20 cellular contexts compared by ENCODE assay signal in the genomic region with DNA sequence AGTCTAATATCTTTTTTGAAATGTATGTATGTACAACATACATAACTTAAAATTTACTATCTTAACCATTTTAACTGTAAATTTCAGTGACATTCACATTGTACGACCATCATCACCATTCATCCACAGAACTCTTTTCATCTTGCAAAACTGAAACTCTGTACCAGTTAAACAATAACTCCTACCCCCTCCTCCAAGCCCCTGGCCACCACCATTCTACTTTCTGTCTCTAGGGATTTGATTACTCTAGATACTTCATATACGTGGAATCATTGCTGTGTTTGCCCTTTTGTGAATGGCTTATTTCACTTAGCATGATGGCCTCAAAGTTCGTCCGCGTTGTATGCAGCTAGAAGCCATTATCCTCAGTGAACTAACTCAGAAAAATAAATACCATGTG.
DNase-seq lines count a peak whose midpoint lies in the region; ATAC-seq, FAIRE-seq and TF ChIP-seq lines count a peak whose summit lies in the region.
"Had no signal": no experiment of that assay in that cellular context is flagged by ENCODE, and none has a peak within 500 bp of the region (broad histone marks: within the 10 kb centered on the region; RNA-seq: fewer than 3 reads in every experiment).

No MANE protein-coding gene starts in this region.

- no peak for TF ChIP-seq RAD21 in GM12878 (IDR thresholded peaks at IDR 0.05; ENCODE audit: insufficient read depth, low read depth, low read length)

- H3K9me3 ChIP-seq in GM12878 (replicated peaks; ENCODE audit: control insufficient read depth, insufficient read depth, low read length), result no peaks in the 10 kb centered on the region
- H3K9me3 ChIP-seq: Caco-2 had no signal

- no TSS peak for BruUV-seq in GM12878 (replicated peaks; lab: Mats Ljungman, UMichigan)

- no peak for FAIRE-seq in GM12878 (lab: Jason Lieb, UNC)
- FAIRE-seq: GM18507, H54, HepG2, HTR-8/SVneo had no signal

- no peaks in the 10 kb centered on the region for H3K4me1 ChIP-seq in GM12878 (ENCODE audit: control insufficient read depth, insufficient read depth, low read length)
- H3K4me1 ChIP-seq: BLaER1, Caco-2 had no signal

- 46% methylated on average over 5 of the region's 5 CpGs for WGBS in GM12878 (ENCODE audit: insufficient coverage, insufficient replicate concordance, low lambda C conversion rate, missing lambda C conversion rate)

- H3K79me2 ChIP-seq in GM12878 (ENCODE audit: control insufficient read depth, insufficient read depth, low read length), result no peaks in the 10 kb centered on the region

- H2AFZ ChIP-seq in GM12878 (ENCODE audit: control insufficient read depth, low read depth, low read length), result no peak overlapping the region
- H2AFZ ChIP-seq: GM23248 had no signal

- H3K36me3 ChIP-seq in GM12878 (ENCODE audit: control insufficient read depth in 2 of 2, insufficient read depth in 2 of 2, low read length in 1 of 2), result no peaks in the 10 kb centered on the region
- H3K36me3 ChIP-seq: BLaER1 had no signal

- DNase-seq in GM12878 (ENCODE audit: low read depth, low spot score) (no peak), posterior cingulate gyrus (no peak), endothelial cell (ENCODE audit: low spot score) (no peak), DMS 273 (lab: John Stamatoyannopoulos, UW; ENCODE audit: unreplicated experiment) (no peak)
- DNase-seq: 8988T; AML-193; Caco-2; CD8-positive, alpha-beta memory T cell; DMS53; GF-D8; GM23248 had no signal

- in situ Hi-C loops in GM12878 (cut with MboI), result no loop called here

- no peak for TF ChIP-seq POLR2A in GM12878 (IDR thresholded peaks at IDR 0.05; ENCODE audit: low read depth, low read length)

- H3K4me3 ChIP-seq in GM12878, result no peak overlapping the region
- H3K4me3 ChIP-seq: BLaER1, GM23248 had no signal

- no peak overlapping the region for H3K4me3 Mint-ChIP-seq in endothelial cell (ENCODE audit: unreplicated experiment)
- H3K4me3 Mint-ChIP-seq: CD8-positive, alpha-beta memory T cell had no signal

- H3K36me3 Mint-ChIP-seq in endothelial cell (ENCODE audit: low read depth, unreplicated experiment), result no peaks in the 10 kb centered on the region
- H3K36me3 Mint-ChIP-seq: CD8-positive, alpha-beta memory T cell had no signal

- no peak overlapping the region for H3K27ac ChIP-seq in GM12878 (ENCODE audit: control insufficient read depth, insufficient read depth)
- H3K27ac ChIP-seq: BLaER1, GM23248, KMS-11 had no signal

- no peaks in the 10 kb centered on the region for H3K9me3 Mint-ChIP-seq in endothelial cell (ENCODE audit: unreplicated experiment)

- no peak overlapping the region for H3K4me2 ChIP-seq in GM12878 (ENCODE audit: control insufficient read depth, insufficient read depth)
- H3K4me2 ChIP-seq: BLaER1, KMS-11 had no signal

- CTCF ChIA-PET in GM12878 (lab: Yijun Ruan, JAX), result no interaction called here

- POLR2A ChIA-PET in GM12878 (lab: Charles Lee), result no interaction called here

- H3K27me3 Mint-ChIP-seq in endothelial cell (ENCODE audit: unreplicated experiment), result no peaks in the 10 kb centered on the region

- H3K27ac Mint-ChIP-seq in endothelial cell (ENCODE audit: unreplicated experiment), result no peak overlapping the region
- H3K27ac Mint-ChIP-seq: CD8-positive, alpha-beta memory T cell had no signal

- peak; percentile 87 for ATAC-seq in GM18508 (IDR thresholded peaks at IDR 0.05; ENCODE audit: insufficient read depth, unreplicated experiment)
- ATAC-seq in GM19463 (IDR thresholded peaks at IDR 0.05; ENCODE audit: unreplicated experiment), result peak; percentile 69
- peak; percentile 69 for ATAC-seq in HG03139 (IDR thresholded peaks at IDR 0.05; ENCODE audit: unreplicated experiment)
- ATAC-seq in GM12878, result peak; percentile 74
- ATAC-seq: HepG2 had no signal

- intact Hi-C loops in GM12878 (cut with micrococcal nuclease; ENCODE audit: unreplicated experiment) (no loop called here), posterior cingulate gyrus (cut with DNase I) (no loop called here)

- no peaks in the 10 kb centered on the region for H3K27me3 ChIP-seq in GM12878 (replicated peaks in 1 of 2; ENCODE audit: control insufficient read depth in 2 of 2, insufficient read depth in 2 of 2, low read length in 1 of 2)
- H3K27me3 ChIP-seq: BLaER1 had no signal

- no peak for TF ChIP-seq CTCF in GM12878 (IDR thresholded peaks at IDR 0.05 in 2 of 3, conservative IDR thresholded peaks at IDR 0.05 in 1 of 3; ENCODE audit: control insufficient read depth in 2 of 3, extremely low read depth in 1 of 3, insufficient read depth in 1 of 3, low read depth in 3 of 3, low read length in 3 of 3)
- TF ChIP-seq CTCF in endothelial cell (IDR thresholded peaks at IDR 0.05; ENCODE audit: unreplicated experiment), result no peak

- TF ChIP-seq EP300 in GM12878 (IDR thresholded peaks at IDR 0.05; ENCODE audit: borderline replicate concordance in 1 of 2, control insufficient read depth in 1 of 2, low read depth in 2 of 2, low read length in 2 of 2), result no peak

- RAD21 ChIA-PET in GM12878 (lab: Charles Lee; ENCODE audit: unreplicated experiment), result no interaction called here

- H4K20me1 ChIP-seq in GM12878 (ENCODE audit: control insufficient read depth, insufficient read depth), result no peaks in the 10 kb centered on the region
- H4K20me1 ChIP-seq: BLaER1 had no signal

- no peak overlapping the region for H3K9ac ChIP-seq in GM12878 (ENCODE audit: control insufficient read depth, insufficient read depth, low read length)
- H3K9ac ChIP-seq: BLaER1, GM23248, KMS-11 had no signal

- SMC1A ChIA-PET in GM12878 (lab: Charles Lee; ENCODE audit: uncharacterized antibody, unreplicated experiment), result no interaction called here

- no peaks in the 10 kb centered on the region for H3K4me1 Mint-ChIP-seq in endothelial cell (ENCODE audit: unreplicated experiment)
- H3K4me1 Mint-ChIP-seq: CD8-positive, alpha-beta memory T cell had no signal

TF ChIP-seq in GM12878, 131 proteins besides CTCF, POLR2A, EP300 and RAD21 (continues in another document):
- TF ChIP-seq MEF2B (IDR thresholded peaks at IDR 0.05; ENCODE audit: partially characterized antibody, poor library complexity, severe bottlenecking) (peak; percentile 59), BACH1 (IDR thresholded peaks at IDR 0.05; ENCODE audit: borderline replicate concordance) (no peak), TCF3 (IDR thresholded peaks at IDR 0.05; ENCODE audit: borderline replicate concordance, insufficient read depth, low read depth, low read length) (no peak), SP1 (IDR thresholded peaks at IDR 0.05; ENCODE audit: low read depth, low read length) (no peak), CEBPB (IDR thresholded peaks at IDR 0.05; ENCODE audit: borderline replicate concordance in 1 of 2, low read depth in 2 of 2, low read length in 2 of 2) (no peak)
- TF ChIP-seq, protein P1, sequence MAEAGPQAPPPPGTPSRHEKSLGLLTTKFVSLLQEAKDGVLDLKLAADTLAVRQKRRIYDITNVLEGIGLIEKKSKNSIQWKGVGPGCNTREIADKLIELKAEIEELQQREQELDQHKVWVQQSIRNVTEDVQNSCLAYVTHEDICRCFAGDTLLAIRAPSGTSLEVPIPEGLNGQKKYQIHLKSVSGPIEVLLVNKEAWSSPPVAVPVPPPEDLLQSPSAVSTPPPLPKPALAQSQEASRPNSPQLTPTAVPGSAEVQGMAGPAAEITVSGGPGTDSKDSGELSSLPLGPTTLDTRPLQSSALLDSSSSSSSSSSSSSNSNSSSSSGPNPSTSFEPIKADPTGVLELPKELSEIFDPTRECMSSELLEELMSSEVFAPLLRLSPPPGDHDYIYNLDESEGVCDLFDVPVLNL (IDR thresholded peaks at IDR 0.05; ENCODE audit: low read depth, low read length), result no peak
- TF ChIP-seq, protein P2, sequence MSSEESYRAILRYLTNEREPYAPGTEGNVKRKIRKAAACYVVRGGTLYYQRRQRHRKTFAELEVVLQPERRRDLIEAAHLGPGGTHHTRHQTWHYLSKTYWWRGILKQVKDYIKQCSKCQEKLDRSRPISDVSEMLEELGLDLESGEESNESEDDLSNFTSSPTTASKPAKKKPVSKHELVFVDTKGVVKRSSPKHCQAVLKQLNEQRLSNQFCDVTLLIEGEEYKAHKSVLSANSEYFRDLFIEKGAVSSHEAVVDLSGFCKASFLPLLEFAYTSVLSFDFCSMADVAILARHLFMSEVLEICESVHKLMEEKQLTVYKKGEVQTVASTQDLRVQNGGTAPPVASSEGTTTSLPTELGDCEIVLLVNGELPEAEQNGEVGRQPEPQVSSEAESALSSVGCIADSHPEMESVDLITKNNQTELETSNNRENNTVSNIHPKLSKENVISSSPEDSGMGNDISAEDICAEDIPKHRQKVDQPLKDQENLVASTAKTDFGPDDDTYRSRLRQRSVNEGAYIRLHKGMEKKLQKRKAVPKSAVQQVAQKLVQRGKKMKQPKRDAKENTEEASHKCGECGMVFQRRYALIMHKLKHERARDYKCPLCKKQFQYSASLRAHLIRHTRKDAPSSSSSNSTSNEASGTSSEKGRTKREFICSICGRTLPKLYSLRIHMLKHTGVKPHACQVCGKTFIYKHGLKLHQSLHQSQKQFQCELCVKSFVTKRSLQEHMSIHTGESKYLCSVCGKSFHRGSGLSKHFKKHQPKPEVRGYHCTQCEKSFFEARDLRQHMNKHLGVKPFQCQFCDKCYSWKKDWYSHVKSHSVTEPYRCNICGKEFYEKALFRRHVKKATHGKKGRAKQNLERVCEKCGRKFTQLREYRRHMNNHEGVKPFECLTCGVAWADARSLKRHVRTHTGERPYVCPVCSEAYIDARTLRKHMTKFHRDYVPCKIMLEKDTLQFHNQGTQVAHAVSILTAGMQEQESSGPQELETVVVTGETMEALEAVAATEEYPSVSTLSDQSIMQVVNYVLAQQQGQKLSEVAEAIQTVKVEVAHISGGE (CRISPR knock-in tag; IDR thresholded peaks at IDR 0.05), result no peak
- TF ChIP-seq, protein P3, sequence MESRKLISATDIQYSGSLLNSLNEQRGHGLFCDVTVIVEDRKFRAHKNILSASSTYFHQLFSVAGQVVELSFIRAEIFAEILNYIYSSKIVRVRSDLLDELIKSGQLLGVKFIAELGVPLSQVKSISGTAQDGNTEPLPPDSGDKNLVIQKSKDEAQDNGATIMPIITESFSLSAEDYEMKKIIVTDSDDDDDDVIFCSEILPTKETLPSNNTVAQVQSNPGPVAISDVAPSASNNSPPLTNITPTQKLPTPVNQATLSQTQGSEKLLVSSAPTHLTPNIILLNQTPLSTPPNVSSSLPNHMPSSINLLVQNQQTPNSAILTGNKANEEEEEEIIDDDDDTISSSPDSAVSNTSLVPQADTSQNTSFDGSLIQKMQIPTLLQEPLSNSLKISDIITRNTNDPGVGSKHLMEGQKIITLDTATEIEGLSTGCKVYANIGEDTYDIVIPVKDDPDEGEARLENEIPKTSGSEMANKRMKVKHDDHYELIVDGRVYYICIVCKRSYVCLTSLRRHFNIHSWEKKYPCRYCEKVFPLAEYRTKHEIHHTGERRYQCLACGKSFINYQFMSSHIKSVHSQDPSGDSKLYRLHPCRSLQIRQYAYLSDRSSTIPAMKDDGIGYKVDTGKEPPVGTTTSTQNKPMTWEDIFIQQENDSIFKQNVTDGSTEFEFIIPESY (IDR thresholded peaks at IDR 0.05), result 0 out of 2 replicates have a peak, but pooled peaks have one; percentile 42
- TF ChIP-seq, protein P4, sequence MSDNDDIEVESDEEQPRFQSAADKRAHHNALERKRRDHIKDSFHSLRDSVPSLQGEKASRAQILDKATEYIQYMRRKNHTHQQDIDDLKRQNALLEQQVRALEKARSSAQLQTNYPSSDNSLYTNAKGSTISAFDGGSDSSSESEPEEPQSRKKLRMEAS (IDR thresholded peaks at IDR 0.05; ENCODE audit: low read depth, low read length), result no peak
